In genomic region chr14:21408152-21408551, GRCh38 we compare ENCODE assay signal across 16 cellular contexts. TPM values are rescaled to one million over a fixed set of nuclear protein-coding genes. Genes with fewer than 3 reads are reported as not detected.
A peak's percentile ranks its signal among the peaks of the same experiment; 100 is the strongest.
DNase-seq lines count a peak whose midpoint lies in the region; ATAC-seq, FAIRE-seq and TF ChIP-seq lines count a peak whose summit lies in the region.
"Had no signal": no experiment of that assay in that cellular context is flagged by ENCODE, and none has a peak within 500 bp of the region (broad histone marks: within the 10 kb centered on the region; RNA-seq: fewer than 3 reads in every experiment).

No MANE protein-coding gene starts in this region.

- no peak for FAIRE-seq in A549 (lab: Jason Lieb, UNC)
- FAIRE-seq in kidney (lab: Jason Lieb, UNC) = no peak
- FAIRE-seq: colon, frontal cortex had no signal

- H3K36me3 Mint-ChIP-seq in activated naive CD8-positive, alpha-beta T cell treated with anti-CD3 and anti-CD28 coated beads, Interleukin-2, amount 50 U/mL, for 24 hours (ENCODE audit: low read depth) = peaks cover 75% of the 10 kb centered on the region

- intact Hi-C loops in kidney (cut with DNase I) = no loop called here

- no peaks in the 10 kb centered on the region for H3K9me3 ChIP-seq in A549
- no peaks in the 10 kb centered on the region for H3K9me3 ChIP-seq in kidney (ENCODE audit: control insufficient read depth in 1 of 2, low read length in 2 of 2)
- H3K9me3 ChIP-seq: prostate gland had no signal

- H3K4me3 ChIP-seq in A549 = no peak overlapping the region
- H3K4me3 ChIP-seq in kidney (ENCODE audit: low read length in 2 of 2) = no peak overlapping the region
- H3K4me3 ChIP-seq: prostate gland had no signal

- no peak overlapping the region for H3K27ac Mint-ChIP-seq in activated naive CD8-positive, alpha-beta T cell treated with anti-CD3 and anti-CD28 coated beads, Interleukin-2, amount 50 U/mL, for 24 hours
- H3K27ac Mint-ChIP-seq: activated naive CD4-positive, alpha-beta T cell treated with anti-CD3 and anti-CD28 coated beads, Interleukin-2, amount 10 ng/mL, durations not matched to agents 7 days and 5 days; immature natural killer cell; type B pancreatic cell had no signal

- TF ChIP-seq POLR2A in A549 (IDR thresholded peaks at IDR 0.05; ENCODE audit: low read length) = no peak

- ATAC-seq in A549 = peak; percentile 83 to 92
- no peak for ATAC-seq in activated naive CD8-positive, alpha-beta T cell treated with anti-CD3 and anti-CD28 coated beads, Interleukin-2, amount 50 U/mL, for 24 hours

- H3K4me1 Mint-ChIP-seq in activated naive CD8-positive, alpha-beta T cell treated with anti-CD3 and anti-CD28 coated beads, Interleukin-2, amount 50 U/mL, for 24 hours = peaks cover 4% of the 10 kb centered on the region
- H3K4me1 Mint-ChIP-seq: activated naive CD4-positive, alpha-beta T cell treated with anti-CD3 and anti-CD28 coated beads, Interleukin-2, amount 10 ng/mL, durations not matched to agents 7 days and 5 days; immature natural killer cell had no signal

- no peak for TF ChIP-seq RAD21 in A549 (conservative IDR thresholded peaks at IDR 0.05 in 1 of 2, IDR thresholded peaks at IDR 0.05 in 1 of 2)

- H3K9me3 Mint-ChIP-seq in activated naive CD8-positive, alpha-beta T cell treated with anti-CD3 and anti-CD28 coated beads, Interleukin-2, amount 50 U/mL, for 24 hours = no peaks in the 10 kb centered on the region
- H3K9me3 Mint-ChIP-seq: activated naive CD4-positive, alpha-beta T cell treated with anti-CD3 and anti-CD28 coated beads, Interleukin-2, amount 10 ng/mL, durations not matched to agents 7 days and 5 days; immature natural killer cell; type B pancreatic cell had no signal

- DNase-seq in A549 (ENCODE audit: low read depth in 1 of 2, low spot score in 1 of 2) = peak; percentile 13 to 20
- DNase-seq in HPDE6-E6E7 (ENCODE audit: extremely low spot score) = peak; percentile 34
- peak; percentile 78 for DNase-seq in amniotic epithelial cell (ENCODE audit: low read depth)
- peak; percentile 55 for DNase-seq in fibroblast of the conjunctiva (ENCODE audit: low read depth)
- DNase-seq in NCI-H2171 (lab: John Stamatoyannopoulos, UW) = no peak
- DNase-seq in NCI-H510A treated with DMSO at 0.1 percent for 48 hours (lab: John Stamatoyannopoulos, UW) = no peak
- DNase-seq in activated naive CD8-positive, alpha-beta T cell treated with anti-CD3 and anti-CD28 coated beads, Interleukin-2, amount 50 U/mL, for 24 hours = no peak
- DNase-seq in kidney = no peak
- DNase-seq: activated naive CD4-positive, alpha-beta T cell treated with anti-CD3 and anti-CD28 coated beads, Interleukin-2, amount 10 ng/mL, durations not matched to agents 7 days and 5 days; immature natural killer cell; NCI-H69; stimulated activated CD8-positive, alpha-beta memory T cell treated with anti-CD3 and anti-CD28 coated beads, Interleukin-4, amount 100 ng/mL, for 48 hours had no signal

- peak overlapping the region; percentile 22 to 34; a peak in 2 of 6 replicates for H3K27ac ChIP-seq in A549
- no peak overlapping the region for H3K27ac ChIP-seq in kidney (ENCODE audit: low read depth in 2 of 2, low read length in 2 of 2)
- H3K27ac ChIP-seq: prostate gland had no signal

- WGBS in A549 (ENCODE audit: missing lambda C conversion rate) = 33% methylated on average over 3 of the region's 3 CpGs

- no peak for TF ChIP-seq EP300 in A549 (IDR thresholded peaks at IDR 0.05)

- no peak for TF ChIP-seq CTCF in A549 (IDR thresholded peaks at IDR 0.05)
- TF ChIP-seq CTCF in kidney (IDR thresholded peaks at IDR 0.05; ENCODE audit: borderline replicate concordance, extremely low read depth, insufficient read depth) = no peak

- H3K4me3 Mint-ChIP-seq in activated naive CD8-positive, alpha-beta T cell treated with anti-CD3 and anti-CD28 coated beads, Interleukin-2, amount 50 U/mL, for 24 hours = no peak overlapping the region
- H3K4me3 Mint-ChIP-seq: activated naive CD4-positive, alpha-beta T cell treated with anti-CD3 and anti-CD28 coated beads, Interleukin-2, amount 10 ng/mL, durations not matched to agents 7 days and 5 days; immature natural killer cell; type B pancreatic cell had no signal

- H3K4me1 ChIP-seq in A549 (peaks cover 10% of the 10 kb centered on the region), kidney (ENCODE audit: control insufficient read depth in 1 of 2, insufficient read depth in 1 of 2, low read depth in 1 of 2, low read length in 2 of 2) (no peaks in the 10 kb centered on the region)
- H3K4me1 ChIP-seq: prostate gland had no signal

- H3K9ac ChIP-seq in kidney (ENCODE audit: low read length in 2 of 2) = no peak overlapping the region

- peak overlapping the region; percentile 35; the same call in 2 of the 3 replicates for H3K4me2 ChIP-seq in A549

- peaks cover 62 to 68% of the 10 kb centered on the region in 2 donors for H3K36me3 ChIP-seq in kidney (ENCODE audit: control insufficient read depth in 1 of 2, insufficient read depth in 2 of 2, low read length in 2 of 2)

- no peaks in the 10 kb centered on the region for H3K27me3 Mint-ChIP-seq in activated naive CD8-positive, alpha-beta T cell treated with anti-CD3 and anti-CD28 coated beads, Interleukin-2, amount 50 U/mL, for 24 hours
- H3K27me3 Mint-ChIP-seq: activated naive CD4-positive, alpha-beta T cell treated with anti-CD3 and anti-CD28 coated beads, Interleukin-2, amount 10 ng/mL, durations not matched to agents 7 days and 5 days; type B pancreatic cell had no signal

- POLR2A ChIA-PET in A549 (lab: Yijun Ruan, JAX) = interaction anchor here (1.0 kb wide), 1 partner anchor 24 kb away, joined by 3 read pairs; the partner anchor contains the start of gene SUPT16H

- CTCF ChIA-PET in A549 (lab: Yijun Ruan, JAX) = interaction anchor here (0.7 to 1.4 kb wide), 4 partner anchors 15 to 111 kb away, joined by 3 to 4 read pairs (median 3); partner anchors contain the start of gene CHD8

TF ChIP-seq in A549, 52 proteins besides CTCF, POLR2A, EP300 and RAD21:
- TF ChIP-seq BCL3 (IDR thresholded peaks at IDR 0.05) = no peak
- no peak for TF ChIP-seq FOSL2 (IDR thresholded peaks at IDR 0.05)
- TF ChIP-seq FOSL2 (CRISPR knock-in tag; IDR thresholded peaks at IDR 0.05) = peak; percentile 29; the same call in 1 of the 2 replicates
- TF ChIP-seq FOSB (CRISPR knock-in tag; IDR thresholded peaks at IDR 0.05) = no peak
- TF ChIP-seq FOXS1 (CRISPR knock-in tag; IDR thresholded peaks at IDR 0.05) = no peak
- no peak for TF ChIP-seq SMC3 (IDR thresholded peaks at IDR 0.05)

RNA-seq across cellular contexts. Expression of gene SUPT16H, which starts 24.3 kb away (rescaled TPM):
- polyA plus RNA-seq in A549 (2011; rRNA removed) (121 and 129 TPM in 2 replicates), A549 (2017; fragmentation: RNase III; extraction: RNeasy Plus Mini Kit Qiagen cat#74134 plus additional on column Dnase treatment) (126 to 138 TPM (median 131 TPM) in 3 replicates), kidney (ENCODE audit: insufficient read depth, low read depth, low replicate concordance) (38.1 TPM)
- polyA plus RNA-seq in A549 (2012; cell fraction: cytosol; rRNA removed) = 49.5 and 54.0 TPM in 2 replicates
- polyA plus RNA-seq in A549 (2012; cell fraction: nucleus; rRNA removed) = 40.1 and 72.9 TPM in 2 replicates
- 90.2 and 101 TPM in 2 replicates for polyA minus RNA-seq in A549 (2011; rRNA and poly(A)+ RNA removed)
- 58.8 TPM for total RNA-seq in kidney

RNA-seq across cellular contexts. Expression of gene CHD8, which starts 47.8 kb away (rescaled TPM):
- polyA plus RNA-seq in A549 (2011; rRNA removed) (28.5 and 50.4 TPM in 2 replicates), A549 (2017; fragmentation: RNase III; extraction: RNeasy Plus Mini Kit Qiagen cat#74134 plus additional on column Dnase treatment) (35.2 to 37.8 TPM (median 36.8 TPM) in 3 replicates), kidney (ENCODE audit: insufficient read depth, low read depth, low replicate concordance) (35.8 TPM)
- 20.4 and 26.4 TPM in 2 replicates for polyA plus RNA-seq in A549 (2012; cell fraction: cytosol; rRNA removed)
- 90.5 and 91.9 TPM in 2 replicates for polyA plus RNA-seq in A549 (2012; cell fraction: nucleus; rRNA removed)
- 135 and 145 TPM in 2 replicates for polyA minus RNA-seq in A549 (2011; rRNA and poly(A)+ RNA removed)
- 77.4 TPM for total RNA-seq in kidney

Comparison
In these comparisons a context has a peak if more than half of its experiments do, and no peak if none do; other contexts are left out.
1. DNase-seq: peak in A549 (2 of 2), HPDE6-E6E7 (single experiment), amniotic epithelial cell (single experiment) and fibroblast of the conjunctiva (single experiment); none in NCI-H2171 (single experiment), NCI-H510A treated with DMSO at 0.1 percent for 48 hours (single experiment), activated naive CD8-positive, alpha-beta T cell treated with anti-CD3 and anti-CD28 coated beads, Interleukin-2, amount 50 U/mL, for 24 hours (single experiment) and kidney (single experiment).
2. H3K27ac ChIP-seq: peak in A549 (2 of 2); none in kidney (0 of 2).